10 cellular contexts compared by ENCODE assay signal in genomic region chr5:68740204-68740910, GRCh38.
DNase-seq lines count a peak whose midpoint lies in the region; ATAC-seq and TF ChIP-seq lines count a peak whose summit lies in the region.
"Had no signal": no experiment of that assay in that cellular context is flagged by ENCODE, and none has a peak within 500 bp of the region (broad histone marks: within the 10 kb centered on the region; RNA-seq: fewer than 3 reads in every experiment).

No MANE protein-coding gene starts in this region.

- H3K4me3 Mint-ChIP-seq in HFFc6, result no peak overlapping the region

- no peak overlapping the region for H3K27ac Mint-ChIP-seq in HFFc6

- ATAC-seq in GM19043 (IDR thresholded peaks at IDR 0.05; ENCODE audit: low read depth, unreplicated experiment) (peak; percentile 50), HG02870 (IDR thresholded peaks at IDR 0.05; ENCODE audit: unreplicated experiment) (peak; percentile 49)
- ATAC-seq: naive thymus-derived CD8-positive, alpha-beta T cell had no signal

- H3K36me3 ChIP-seq in MM.1S (replicated peaks; ENCODE audit: insufficient read depth, low read length), result no peaks in the 10 kb centered on the region
- H3K36me3 ChIP-seq in Karpas-422 (ENCODE audit: insufficient read depth, low read length), result no peaks in the 10 kb centered on the region

- H3K27ac ChIP-seq in MM.1S (ENCODE audit: low read length), result no peak overlapping the region
- no peak overlapping the region for H3K27ac ChIP-seq in Karpas-422 (ENCODE audit: low read length)
- H3K27ac ChIP-seq: C4-2B had no signal

- DNase-seq in COLO668 (lab: John Stamatoyannopoulos, UW; ENCODE audit: unreplicated experiment) (peak; percentile 4), NCI-H187 (lab: John Stamatoyannopoulos, UW) (peak; percentile 78 to 88), MM.1S (no peak), HFFc6 (no peak), Karpas-422 (no peak), NCI-H446 (lab: John Stamatoyannopoulos, UW) (no peak)
- DNase-seq: naive thymus-derived CD8-positive, alpha-beta T cell had no signal

- H3K4me1 Mint-ChIP-seq in HFFc6 (ENCODE audit: low read depth), result no peaks in the 10 kb centered on the region; the same call in 1 of the 2 replicates

- no peaks in the 10 kb centered on the region for H3K9me3 Mint-ChIP-seq in HFFc6

- no peaks in the 10 kb centered on the region; the same call in 1 of the 2 replicates for H3K36me3 Mint-ChIP-seq in HFFc6 (ENCODE audit: low read depth)
- H3K36me3 Mint-ChIP-seq: naive thymus-derived CD8-positive, alpha-beta T cell had no signal

- H4K20me1 ChIP-seq in MM.1S (ENCODE audit: insufficient read depth, low read length) (no peaks in the 10 kb centered on the region), Karpas-422 (ENCODE audit: insufficient read depth, low read depth, low read length) (no peaks in the 10 kb centered on the region)

- H3F3A ChIP-seq in MM.1S (ENCODE audit: insufficient read depth, low read length), result no peaks in the 10 kb centered on the region

- H3K4me1 ChIP-seq in MM.1S (ENCODE audit: low read length) (no peaks in the 10 kb centered on the region), Karpas-422 (ENCODE audit: low read length) (no peaks in the 10 kb centered on the region)

- H3K79me2 ChIP-seq in MM.1S (ENCODE audit: low read length) (no peaks in the 10 kb centered on the region), Karpas-422 (ENCODE audit: low read length) (no peaks in the 10 kb centered on the region)

- H3K27me3 ChIP-seq in MM.1S (replicated peaks; ENCODE audit: insufficient read depth, low read length), result no peaks in the 10 kb centered on the region
- H3K27me3 ChIP-seq in Karpas-422 (ENCODE audit: low read length), result no peaks in the 10 kb centered on the region

- H3K4me3 ChIP-seq in MM.1S (ENCODE audit: low read length) (no peak overlapping the region), Karpas-422 (ENCODE audit: low read length) (no peak overlapping the region)

- H2AFZ ChIP-seq in MM.1S (ENCODE audit: low read length), result no peak overlapping the region
- H2AFZ ChIP-seq in Karpas-422 (ENCODE audit: low read length), result no peak overlapping the region

- TF ChIP-seq CTCF in MM.1S (IDR thresholded peaks at IDR 0.05; ENCODE audit: low read length), result no peak
- no peak for TF ChIP-seq CTCF in HFFc6 (IDR thresholded peaks at IDR 0.05)

- H3K4me2 ChIP-seq in MM.1S (ENCODE audit: low read depth, low read length) (no peak overlapping the region), Karpas-422 (ENCODE audit: low read depth, low read length, poor library complexity, severe bottlenecking) (no peak overlapping the region)

- peaks cover 5% of the 10 kb centered on the region for H3K27me3 Mint-ChIP-seq in HFFc6 (ENCODE audit: insufficient read depth)
- H3K27me3 Mint-ChIP-seq: naive thymus-derived CD8-positive, alpha-beta T cell had no signal

- no peaks in the 10 kb centered on the region for H3K9me2 ChIP-seq in MM.1S (replicated peaks; ENCODE audit: insufficient read depth, low read length)
- H3K9me2 ChIP-seq in Karpas-422 (replicated peaks; ENCODE audit: insufficient read depth, low read length), result no peaks in the 10 kb centered on the region

- no peaks in the 10 kb centered on the region for H3K9me3 ChIP-seq in MM.1S (replicated peaks; ENCODE audit: insufficient read depth, low read length)
- H3K9me3 ChIP-seq in Karpas-422 (ENCODE audit: low read length), result no peaks in the 10 kb centered on the region

- no peak overlapping the region for H3K9ac ChIP-seq in MM.1S (ENCODE audit: low read length)
- H3K9ac ChIP-seq in Karpas-422 (ENCODE audit: low read length), result no peak overlapping the region

Comparison
In these comparisons a context has a peak if more than half of its experiments do, and no peak if none do; other contexts are left out.
1. DNase-seq: peak in COLO668 (single experiment) and NCI-H187 (2 of 2); none in MM.1S (single experiment), HFFc6 (single experiment), Karpas-422 (single experiment) and NCI-H446 (0 of 2).